1 cellular context compared by ENCODE assay signal in genomic region chr20:25508083-25508770, GRCh38.
TF ChIP-seq lines count a peak whose summit lies in the region.

No MANE protein-coding gene starts in this region.

TF ChIP-seq in HepG2, 621 proteins besides CTCF, POLR2A, EP300 and RAD21 (continued from another document and continues in another):
- TF ChIP-seq, protein P1, sequence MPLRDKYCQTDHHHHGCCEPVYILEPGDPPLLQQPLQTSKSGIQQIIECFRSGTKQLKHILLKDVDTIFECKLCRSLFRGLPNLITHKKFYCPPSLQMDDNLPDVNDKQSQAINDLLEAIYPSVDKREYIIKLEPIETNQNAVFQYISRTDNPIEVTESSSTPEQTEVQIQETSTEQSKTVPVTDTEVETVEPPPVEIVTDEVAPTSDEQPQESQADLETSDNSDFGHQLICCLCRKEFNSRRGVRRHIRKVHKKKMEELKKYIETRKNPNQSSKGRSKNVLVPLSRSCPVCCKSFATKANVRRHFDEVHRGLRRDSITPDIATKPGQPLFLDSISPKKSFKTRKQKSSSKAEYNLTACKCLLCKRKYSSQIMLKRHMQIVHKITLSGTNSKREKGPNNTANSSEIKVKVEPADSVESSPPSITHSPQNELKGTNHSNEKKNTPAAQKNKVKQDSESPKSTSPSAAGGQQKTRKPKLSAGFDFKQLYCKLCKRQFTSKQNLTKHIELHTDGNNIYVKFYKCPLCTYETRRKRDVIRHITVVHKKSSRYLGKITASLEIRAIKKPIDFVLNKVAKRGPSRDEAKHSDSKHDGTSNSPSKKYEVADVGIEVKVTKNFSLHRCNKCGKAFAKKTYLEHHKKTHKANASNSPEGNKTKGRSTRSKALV (CRISPR knock-in tag; IDR thresholded peaks at IDR 0.05) = peak; percentile 92
- peak; percentile 71 for TF ChIP-seq TCF7 (IDR thresholded peaks at IDR 0.05; ENCODE audit: low read depth)
- TF ChIP-seq ZNF513 (CRISPR knock-in tag; conservative IDR thresholded peaks at IDR 0.05) = 0 out of 2 replicates have a peak, but pooled peaks have one; percentile 13
- TF ChIP-seq ATF1 (CRISPR knock-in tag; IDR thresholded peaks at IDR 0.05) = peak; percentile 87
- peak; percentile 94 for TF ChIP-seq IRF2 (CRISPR knock-in tag; IDR thresholded peaks at IDR 0.05)
- peak; percentile 97 for TF ChIP-seq ZNF644 (CRISPR knock-in tag; IDR thresholded peaks at IDR 0.05; ENCODE audit: low read depth)
- peak; percentile 91 for TF ChIP-seq ARNTL (CRISPR knock-in tag; IDR thresholded peaks at IDR 0.05)
- TF ChIP-seq ZNF557 (CRISPR knock-in tag; IDR thresholded peaks at IDR 0.05) = peak; percentile 91
- peak; percentile 96 for TF ChIP-seq FOXA1 (IDR thresholded peaks at IDR 0.05)
- TF ChIP-seq FOXA1 (CRISPR knock-in tag; IDR thresholded peaks at IDR 0.05) = peak; percentile 100
- TF ChIP-seq ELF3 (CRISPR knock-in tag; IDR thresholded peaks at IDR 0.05) = peak; percentile 93
- TF ChIP-seq, protein P2, sequence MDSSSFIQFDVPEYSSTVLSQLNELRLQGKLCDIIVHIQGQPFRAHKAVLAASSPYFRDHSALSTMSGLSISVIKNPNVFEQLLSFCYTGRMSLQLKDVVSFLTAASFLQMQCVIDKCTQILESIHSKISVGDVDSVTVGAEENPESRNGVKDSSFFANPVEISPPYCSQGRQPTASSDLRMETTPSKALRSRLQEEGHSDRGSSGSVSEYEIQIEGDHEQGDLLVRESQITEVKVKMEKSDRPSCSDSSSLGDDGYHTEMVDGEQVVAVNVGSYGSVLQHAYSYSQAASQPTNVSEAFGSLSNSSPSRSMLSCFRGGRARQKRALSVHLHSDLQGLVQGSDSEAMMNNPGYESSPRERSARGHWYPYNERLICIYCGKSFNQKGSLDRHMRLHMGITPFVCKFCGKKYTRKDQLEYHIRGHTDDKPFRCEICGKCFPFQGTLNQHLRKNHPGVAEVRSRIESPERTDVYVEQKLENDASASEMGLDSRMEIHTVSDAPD (CRISPR knock-in tag; IDR thresholded peaks at IDR 0.05) = peak; percentile 91
- peak; percentile 91; the same call in 1 of the 2 replicates for TF ChIP-seq ZZZ3 (CRISPR knock-in tag; IDR thresholded peaks at IDR 0.05; ENCODE audit: borderline replicate concordance)
- TF ChIP-seq, protein P3, sequence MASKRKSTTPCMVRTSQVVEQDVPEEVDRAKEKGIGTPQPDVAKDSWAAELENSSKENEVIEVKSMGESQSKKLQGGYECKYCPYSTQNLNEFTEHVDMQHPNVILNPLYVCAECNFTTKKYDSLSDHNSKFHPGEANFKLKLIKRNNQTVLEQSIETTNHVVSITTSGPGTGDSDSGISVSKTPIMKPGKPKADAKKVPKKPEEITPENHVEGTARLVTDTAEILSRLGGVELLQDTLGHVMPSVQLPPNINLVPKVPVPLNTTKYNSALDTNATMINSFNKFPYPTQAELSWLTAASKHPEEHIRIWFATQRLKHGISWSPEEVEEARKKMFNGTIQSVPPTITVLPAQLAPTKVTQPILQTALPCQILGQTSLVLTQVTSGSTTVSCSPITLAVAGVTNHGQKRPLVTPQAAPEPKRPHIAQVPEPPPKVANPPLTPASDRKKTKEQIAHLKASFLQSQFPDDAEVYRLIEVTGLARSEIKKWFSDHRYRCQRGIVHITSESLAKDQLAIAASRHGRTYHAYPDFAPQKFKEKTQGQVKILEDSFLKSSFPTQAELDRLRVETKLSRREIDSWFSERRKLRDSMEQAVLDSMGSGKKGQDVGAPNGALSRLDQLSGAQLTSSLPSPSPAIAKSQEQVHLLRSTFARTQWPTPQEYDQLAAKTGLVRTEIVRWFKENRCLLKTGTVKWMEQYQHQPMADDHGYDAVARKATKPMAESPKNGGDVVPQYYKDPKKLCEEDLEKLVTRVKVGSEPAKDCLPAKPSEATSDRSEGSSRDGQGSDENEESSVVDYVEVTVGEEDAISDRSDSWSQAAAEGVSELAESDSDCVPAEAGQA (IDR thresholded peaks at IDR 0.05; ENCODE audit: low read depth) = peak; percentile 88
- TF ChIP-seq, protein P3 (CRISPR knock-in tag; IDR thresholded peaks at IDR 0.05; ENCODE audit: borderline replicate concordance) = peak; percentile 86; the same call in 1 of the 2 replicates
- no peak for TF ChIP-seq CREBL2 (CRISPR knock-in tag; IDR thresholded peaks at IDR 0.05; ENCODE audit: borderline replicate concordance)
- TF ChIP-seq ZSCAN25 (CRISPR knock-in tag; IDR thresholded peaks at IDR 0.05) = peak; percentile 88
- peak; percentile 96 for TF ChIP-seq ZNF589 (CRISPR knock-in tag; conservative IDR thresholded peaks at IDR 0.05)
- peak; percentile 73 for TF ChIP-seq CCAR2 (optimal IDR thresholded peaks at IDR 0.05; ENCODE audit: low read depth, low read length)
- TF ChIP-seq, protein P4, sequence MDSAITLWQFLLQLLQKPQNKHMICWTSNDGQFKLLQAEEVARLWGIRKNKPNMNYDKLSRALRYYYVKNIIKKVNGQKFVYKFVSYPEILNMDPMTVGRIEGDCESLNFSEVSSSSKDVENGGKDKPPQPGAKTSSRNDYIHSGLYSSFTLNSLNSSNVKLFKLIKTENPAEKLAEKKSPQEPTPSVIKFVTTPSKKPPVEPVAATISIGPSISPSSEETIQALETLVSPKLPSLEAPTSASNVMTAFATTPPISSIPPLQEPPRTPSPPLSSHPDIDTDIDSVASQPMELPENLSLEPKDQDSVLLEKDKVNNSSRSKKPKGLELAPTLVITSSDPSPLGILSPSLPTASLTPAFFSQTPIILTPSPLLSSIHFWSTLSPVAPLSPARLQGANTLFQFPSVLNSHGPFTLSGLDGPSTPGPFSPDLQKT (CRISPR knock-in tag; IDR thresholded peaks at IDR 0.05; ENCODE audit: borderline replicate concordance) = no peak
- TF ChIP-seq, protein P5, sequence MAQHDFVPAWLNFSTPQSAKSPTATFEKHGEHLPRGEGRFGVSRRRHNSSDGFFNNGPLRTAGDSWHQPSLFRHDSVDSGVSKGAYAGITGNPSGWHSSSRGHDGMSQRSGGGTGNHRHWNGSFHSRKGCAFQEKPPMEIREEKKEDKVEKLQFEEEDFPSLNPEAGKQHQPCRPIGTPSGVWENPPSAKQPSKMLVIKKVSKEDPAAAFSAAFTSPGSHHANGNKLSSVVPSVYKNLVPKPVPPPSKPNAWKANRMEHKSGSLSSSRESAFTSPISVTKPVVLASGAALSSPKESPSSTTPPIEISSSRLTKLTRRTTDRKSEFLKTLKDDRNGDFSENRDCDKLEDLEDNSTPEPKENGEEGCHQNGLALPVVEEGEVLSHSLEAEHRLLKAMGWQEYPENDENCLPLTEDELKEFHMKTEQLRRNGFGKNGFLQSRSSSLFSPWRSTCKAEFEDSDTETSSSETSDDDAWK (CRISPR knock-in tag; IDR thresholded peaks at IDR 0.05) = no peak
- TF ChIP-seq ZNF292 (CRISPR knock-in tag; IDR thresholded peaks at IDR 0.05; ENCODE audit: borderline replicate concordance, low read depth) = peak; percentile 99
- peak; percentile 98 for TF ChIP-seq ZNF605 (CRISPR knock-in tag; IDR thresholded peaks at IDR 0.05)
- TF ChIP-seq ZMAT3 (CRISPR knock-in tag; conservative IDR thresholded peaks at IDR 0.05) = peak; percentile 90
- TF ChIP-seq PLRG1 (conservative IDR thresholded peaks at IDR 0.05) = no peak
- no peak for TF ChIP-seq ZNF138 (CRISPR knock-in tag; IDR thresholded peaks at IDR 0.05; ENCODE audit: low read depth)
- TF ChIP-seq MATR3 (CRISPR knock-in tag; IDR thresholded peaks at IDR 0.05) = no peak
- TF ChIP-seq ATAD3A (CRISPR knock-in tag; IDR thresholded peaks at IDR 0.05) = 0 out of 2 replicates have a peak, but pooled peaks have one; percentile 25
- peak; percentile 87 for TF ChIP-seq UBTF (CRISPR knock-in tag; IDR thresholded peaks at IDR 0.05)
- peak; percentile 80; the same call in 1 of the 2 replicates for TF ChIP-seq DDIT3 (CRISPR knock-in tag; IDR thresholded peaks at IDR 0.05)
- TF ChIP-seq FOXK2 (IDR thresholded peaks at IDR 0.05) = peak; percentile 56; the same call in 1 of the 2 replicates
- no peak for TF ChIP-seq IKZF1 (IDR thresholded peaks at IDR 0.05)
- TF ChIP-seq, protein P6, sequence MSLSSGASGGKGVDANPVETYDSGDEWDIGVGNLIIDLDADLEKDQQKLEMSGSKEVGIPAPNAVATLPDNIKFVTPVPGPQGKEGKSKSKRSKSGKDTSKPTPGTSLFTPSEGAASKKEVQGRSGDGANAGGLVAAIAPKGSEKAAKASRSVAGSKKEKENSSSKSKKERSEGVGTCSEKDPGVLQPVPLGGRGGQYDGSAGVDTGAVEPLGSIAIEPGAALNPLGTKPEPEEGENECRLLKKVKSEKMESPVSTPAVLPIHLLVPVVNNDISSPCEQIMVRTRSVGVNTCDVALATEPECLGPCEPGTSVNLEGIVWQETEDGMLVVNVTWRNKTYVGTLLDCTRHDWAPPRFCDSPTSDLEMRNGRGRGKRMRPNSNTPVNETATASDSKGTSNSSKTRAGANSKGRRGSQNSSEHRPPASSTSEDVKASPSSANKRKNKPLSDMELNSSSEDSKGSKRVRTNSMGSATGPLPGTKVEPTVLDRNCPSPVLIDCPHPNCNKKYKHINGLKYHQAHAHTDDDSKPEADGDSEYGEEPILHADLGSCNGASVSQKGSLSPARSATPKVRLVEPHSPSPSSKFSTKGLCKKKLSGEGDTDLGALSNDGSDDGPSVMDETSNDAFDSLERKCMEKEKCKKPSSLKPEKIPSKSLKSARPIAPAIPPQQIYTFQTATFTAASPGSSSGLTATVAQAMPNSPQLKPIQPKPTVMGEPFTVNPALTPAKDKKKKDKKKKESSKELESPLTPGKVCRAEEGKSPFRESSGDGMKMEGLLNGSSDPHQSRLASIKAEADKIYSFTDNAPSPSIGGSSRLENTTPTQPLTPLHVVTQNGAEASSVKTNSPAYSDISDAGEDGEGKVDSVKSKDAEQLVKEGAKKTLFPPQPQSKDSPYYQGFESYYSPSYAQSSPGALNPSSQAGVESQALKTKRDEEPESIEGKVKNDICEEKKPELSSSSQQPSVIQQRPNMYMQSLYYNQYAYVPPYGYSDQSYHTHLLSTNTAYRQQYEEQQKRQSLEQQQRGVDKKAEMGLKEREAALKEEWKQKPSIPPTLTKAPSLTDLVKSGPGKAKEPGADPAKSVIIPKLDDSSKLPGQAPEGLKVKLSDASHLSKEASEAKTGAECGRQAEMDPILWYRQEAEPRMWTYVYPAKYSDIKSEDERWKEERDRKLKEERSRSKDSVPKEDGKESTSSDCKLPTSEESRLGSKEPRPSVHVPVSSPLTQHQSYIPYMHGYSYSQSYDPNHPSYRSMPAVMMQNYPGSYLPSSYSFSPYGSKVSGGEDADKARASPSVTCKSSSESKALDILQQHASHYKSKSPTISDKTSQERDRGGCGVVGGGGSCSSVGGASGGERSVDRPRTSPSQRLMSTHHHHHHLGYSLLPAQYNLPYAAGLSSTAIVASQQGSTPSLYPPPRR (CRISPR knock-in tag; IDR thresholded peaks at IDR 0.05; ENCODE audit: borderline replicate concordance) = peak; percentile 97
- peak; percentile 81 for TF ChIP-seq MYC (CRISPR knock-in tag; IDR thresholded peaks at IDR 0.05; ENCODE audit: borderline replicate concordance)
- TF ChIP-seq NFE2L1 (CRISPR knock-in tag; IDR thresholded peaks at IDR 0.05; ENCODE audit: borderline replicate concordance) = peak; percentile 95
- peak; percentile 94 for TF ChIP-seq ZNF34 (CRISPR knock-in tag; IDR thresholded peaks at IDR 0.05; ENCODE audit: borderline replicate concordance)
- TF ChIP-seq ZNF724P (CRISPR knock-in tag; IDR thresholded peaks at IDR 0.05; ENCODE audit: borderline replicate concordance) = 0 out of 2 replicates have a peak, but pooled peaks have one; percentile 69
- no peak for TF ChIP-seq POLR2AphosphoS2 (IDR thresholded peaks at IDR 0.05; ENCODE audit: low read depth, low read length)
- no peak for TF ChIP-seq HNRNPUL1 (IDR thresholded peaks at IDR 0.05; ENCODE audit: low read depth, low read length)
- TF ChIP-seq BORCS8-MEF2B (CRISPR knock-in tag; IDR thresholded peaks at IDR 0.05) = peak; percentile 92
